Comparison of ENCODE assay signal across 8 cellular contexts in genomic region chr5:62403411-62404250, GRCh38. TPM values are rescaled to one million over a fixed set of nuclear protein-coding genes. Genes with fewer than 3 reads are reported as not detected.
DNase-seq lines count a peak whose midpoint lies in the region; ATAC-seq and TF ChIP-seq lines count a peak whose summit lies in the region.

Gene DIMT1, minus strand, starts transcription at chr5:62403905. Its CDS starts 133 bp downstream, at chr5:62403772.

- H3K79me2 ChIP-seq in DOHH2 (ENCODE audit: control insufficient read depth, low read length) (peaks cover 37% of the 10 kb centered on the region), GM23338 (replicated peaks; ENCODE audit: insufficient read depth) (peaks cover 22% of the 10 kb centered on the region)

- H3F3A ChIP-seq in DOHH2 (ENCODE audit: control insufficient read depth, insufficient read depth) (no peaks in the 10 kb centered on the region), GM23338 (replicated peaks; ENCODE audit: low read depth) (no peaks in the 10 kb centered on the region)

- H3K4me1 ChIP-seq in DOHH2 (ENCODE audit: control insufficient read depth, low read length): peaks cover 16% of the 10 kb centered on the region
- H3K4me1 ChIP-seq in GM23338 (ENCODE audit: insufficient read depth): peaks cover 12% of the 10 kb centered on the region

- H4K20me1 ChIP-seq in DOHH2 (ENCODE audit: control insufficient read depth, insufficient read depth, low read depth, low read length) (no peaks in the 10 kb centered on the region), GM23338 (replicated peaks; ENCODE audit: insufficient read depth) (no peaks in the 10 kb centered on the region)

- H3K4me3 Mint-ChIP-seq in GM23338: peak within 1 kb of the TSS; percentile 94
- H3K4me3 Mint-ChIP-seq in naive B cell: peak within 1 kb of the TSS; percentile 96 to 99 (median 98)
- H3K4me3 Mint-ChIP-seq in stimulated activated memory B cell treated with anti-CD40 and anti-IgM and Interleukin-4, amounts not matched to agents 10 μg/mL and 1 μg/mL and 100 μg/mL, for 72 hours: peak within 1 kb of the TSS; percentile 94

- H3K36me3 Mint-ChIP-seq in GM23338 (ENCODE audit: low read depth): peaks cover 18% of the 10 kb centered on the region; the same call in 2 of the 3 replicates
- no peaks in the 10 kb centered on the region for H3K36me3 Mint-ChIP-seq in naive B cell
- H3K36me3 Mint-ChIP-seq in stimulated activated memory B cell treated with anti-CD40 and anti-IgM and Interleukin-4, amounts not matched to agents 10 μg/mL and 1 μg/mL and 100 μg/mL, for 72 hours: peaks cover 8% of the 10 kb centered on the region

- H3K27ac ChIP-seq in DOHH2 (ENCODE audit: low read depth, low read length): peak within 1 kb of the TSS; percentile 89
- peak within 1 kb of the TSS; percentile 98 for H3K27ac ChIP-seq in GM23338 (ENCODE audit: low read depth)

- H3K36me3 ChIP-seq in DOHH2 (ENCODE audit: control insufficient read depth, low read length) (peaks cover 31% of the 10 kb centered on the region), GM23338 (ENCODE audit: insufficient read depth) (peaks cover 19% of the 10 kb centered on the region)

- H3K9me2 ChIP-seq in DOHH2 (replicated peaks; ENCODE audit: control insufficient read depth, low read length) (no peaks in the 10 kb centered on the region), GM23338 (ENCODE audit: insufficient read depth) (no peaks in the 10 kb centered on the region)

- H2AFZ ChIP-seq in GM23338: peak within 1 kb of the TSS; percentile 93

- H3K27me3 ChIP-seq in DOHH2 (ENCODE audit: control insufficient read depth, low read length) (no peaks in the 10 kb centered on the region), GM23338 (ENCODE audit: insufficient read depth) (no peaks in the 10 kb centered on the region)

- H3K4me1 Mint-ChIP-seq in GM23338: peaks cover 17% of the 10 kb centered on the region
- peaks cover 22 to 26% (median 23%) of the 10 kb centered on the region in 3 donors for H3K4me1 Mint-ChIP-seq in naive B cell
- peaks cover 26% of the 10 kb centered on the region for H3K4me1 Mint-ChIP-seq in stimulated activated memory B cell treated with anti-CD40 and anti-IgM and Interleukin-4, amounts not matched to agents 10 μg/mL and 1 μg/mL and 100 μg/mL, for 72 hours

- DNase-seq in GM23338 (ENCODE audit: low spot score) (peak; percentile 99), LHCN-M2 (ENCODE audit: low read depth) (peak; percentile 98), RPMI8226 (peak; percentile 100), fibroblast of gingiva (ENCODE audit: low read depth) (peak; percentile 98), naive B cell (peak; percentile 92)
- peak; percentile 81 to 86 for DNase-seq in activated T-helper 1 cell treated with anti-CD3 and anti-CD28 coated beads, Interleukin-2, amount 50 U/mL, for 16 hours (ENCODE audit: low read depth in 1 of 2, low spot score in 1 of 2)

- H3K27me3 Mint-ChIP-seq in GM23338 (ENCODE audit: insufficient read depth, low read depth, poor library complexity) (peaks cover 2% of the 10 kb centered on the region), naive B cell (no peaks in the 10 kb centered on the region)
- no peaks in the 10 kb centered on the region for H3K27me3 Mint-ChIP-seq in stimulated activated memory B cell treated with anti-CD40 and anti-IgM and Interleukin-4, amounts not matched to agents 10 μg/mL and 1 μg/mL and 100 μg/mL, for 72 hours

- ATAC-seq in GM23338: peak; percentile 97
- peak; percentile 94 to 96 for ATAC-seq in naive B cell (ENCODE audit: low read depth in 2 of 2)
- peak; percentile 99 for ATAC-seq in stimulated activated memory B cell treated with anti-CD40 and anti-IgM and Interleukin-4, amounts not matched to agents 10 μg/mL and 1 μg/mL and 100 μg/mL, for 72 hours

- H3K4me3 ChIP-seq in DOHH2 (ENCODE audit: low read length) (peak within 1 kb of the TSS; percentile 82), GM23338 (peak within 1 kb of the TSS; percentile 94)

- H3K27ac Mint-ChIP-seq in GM23338 (peak within 1 kb of the TSS; percentile 99), naive B cell (peak within 1 kb of the TSS; percentile 86 to 98 (median 96))
- H3K27ac Mint-ChIP-seq in stimulated activated memory B cell treated with anti-CD40 and anti-IgM and Interleukin-4, amounts not matched to agents 10 μg/mL and 1 μg/mL and 100 μg/mL, for 72 hours: peak within 1 kb of the TSS; percentile 88

- no peak for TF ChIP-seq CTCF in DOHH2 (IDR thresholded peaks at IDR 0.05; ENCODE audit: low read depth, low read length, poor library complexity, severe bottlenecking)
- TF ChIP-seq CTCF in GM23338 (conservative IDR thresholded peaks at IDR 0.05; ENCODE audit: low read depth in 2 of 2): no peak

- H3K9me3 Mint-ChIP-seq in GM23338 (no peaks in the 10 kb centered on the region), naive B cell (peaks cover 0 to 2% (median 0%) of the 10 kb centered on the region in 7 donors)
- H3K9me3 Mint-ChIP-seq in stimulated activated memory B cell treated with anti-CD40 and anti-IgM and Interleukin-4, amounts not matched to agents 10 μg/mL and 1 μg/mL and 100 μg/mL, for 72 hours: peaks cover 3% of the 10 kb centered on the region

- H3K4me2 ChIP-seq in DOHH2 (ENCODE audit: low read length) (peak within 1 kb of the TSS; percentile 70), GM23338 (peak within 1 kb of the TSS; percentile 99)

- no peaks in the 10 kb centered on the region for H3K9me3 ChIP-seq in DOHH2 (ENCODE audit: control insufficient read depth, insufficient read depth, low read length)

TF ChIP-seq in GM23338, 12 proteins besides CTCF, POLR2A, EP300 and RAD21:
- TF ChIP-seq ZNF331 (CRISPR knock-in tag; IDR thresholded peaks at IDR 0.05; ENCODE audit: low read depth): no peak
- TF ChIP-seq ETS1 (IDR thresholded peaks at IDR 0.05): peak; percentile 88
- peak; percentile 100 for TF ChIP-seq POLR2AphosphoS5 (IDR thresholded peaks at IDR 0.05; ENCODE audit: low read depth)
- no peak for TF ChIP-seq STAT1 (IDR thresholded peaks at IDR 0.05; ENCODE audit: unreplicated experiment)

RNA-seq across cellular contexts. Expression of gene DIMT1, which starts in this region (rescaled TPM):
- total RNA-seq in GM23338 (2014; rRNA removed; shearing (Covaris generic)): 37.9 and 53.0 TPM in 2 replicates
- polyA plus RNA-seq in GM23338 (2016; fragmentation: Nextera tagmentation; extraction: Ambion mirVana): 56.5 and 60.6 TPM in 2 replicates
- 38.3 and 39.5 TPM in 2 replicates for total RNA-seq in LHCN-M2 (2014; rRNA removed)
- polyA plus RNA-seq in LHCN-M2 (2012): 26.8 TPM
- polyA plus RNA-seq in naive B cell (ENCODE audit: low read depth in 6 of 6): 10 to 100 TPM; 36.4 to 52.6 (median 44.7) TPM

Comparison
In these comparisons a context has a peak if more than half of its experiments do, and no peak if none do; other contexts are left out.
1. Peak in every context shown above with its lines: DNase-seq, ATAC-seq, H3K4me3 ChIP-seq and H3K27ac ChIP-seq.